8 cellular contexts compared by ENCODE assay signal in genomic region chr3:136250226-136250861, GRCh38. TPM values are rescaled to one million over a fixed set of nuclear protein-coding genes. Genes with fewer than 3 reads are reported as not detected.
DNase-seq lines count a peak whose midpoint lies in the region; ATAC-seq and TF ChIP-seq lines count a peak whose summit lies in the region.

TSS of gene PCCB (plus strand) at chr3:136250340. CDS start at chr3:136250376, 36 bp downstream.

- H3K4me3 ChIP-seq in endocrine pancreas (ENCODE audit: control insufficient read depth, insufficient read depth, low read length) = peak within 1 kb of the TSS; percentile 54

- no peaks in the 10 kb centered on the region for H3K9me3 Mint-ChIP-seq in Calu3 (ENCODE audit: low read depth, unreplicated experiment)
- H3K9me3 Mint-ChIP-seq in activated CD8-positive, alpha-beta memory T cell treated with anti-CD3 and anti-CD28 coated beads, Interleukin-2, amount 10 ng/mL, durations not matched to agents 7 days and 5 days (ENCODE audit: low read depth) = no peaks in the 10 kb centered on the region

- H3K9ac ChIP-seq in endocrine pancreas (ENCODE audit: control insufficient read depth, insufficient read depth, low read length) = peak within 1 kb of the TSS; percentile 6

- no peaks in the 10 kb centered on the region for H3K27me3 Mint-ChIP-seq in Calu3 (ENCODE audit: unreplicated experiment)
- no peaks in the 10 kb centered on the region for H3K27me3 Mint-ChIP-seq in activated CD8-positive, alpha-beta memory T cell treated with anti-CD3 and anti-CD28 coated beads, Interleukin-2, amount 10 ng/mL, durations not matched to agents 7 days and 5 days

- no peaks in the 10 kb centered on the region for H3K4me1 ChIP-seq in endocrine pancreas (ENCODE audit: control insufficient read depth, insufficient read depth, low read length)

- no peaks in the 10 kb centered on the region for H3K9me3 ChIP-seq in endocrine pancreas (ENCODE audit: control insufficient read depth, low read length)

- peak; percentile 98 for ATAC-seq in GM21381 (IDR thresholded peaks at IDR 0.05; ENCODE audit: unreplicated experiment)
- peak; percentile 99 for ATAC-seq in activated CD8-positive, alpha-beta memory T cell treated with anti-CD3 and anti-CD28 coated beads, Interleukin-2, amount 10 ng/mL, durations not matched to agents 7 days and 5 days

- no peaks in the 10 kb centered on the region for H3K27me3 ChIP-seq in endocrine pancreas (ENCODE audit: control insufficient read depth, insufficient read depth, low read length)

- peaks cover 26% of the 10 kb centered on the region for H3K4me1 Mint-ChIP-seq in Calu3 (ENCODE audit: low read depth, unreplicated experiment)
- peaks cover 19% of the 10 kb centered on the region for H3K4me1 Mint-ChIP-seq in activated CD8-positive, alpha-beta memory T cell treated with anti-CD3 and anti-CD28 coated beads, Interleukin-2, amount 10 ng/mL, durations not matched to agents 7 days and 5 days

- peaks cover 18% of the 10 kb centered on the region for H3K36me3 Mint-ChIP-seq in Calu3 (ENCODE audit: insufficient read depth, unreplicated experiment)
- H3K36me3 Mint-ChIP-seq in activated CD8-positive, alpha-beta memory T cell treated with anti-CD3 and anti-CD28 coated beads, Interleukin-2, amount 10 ng/mL, durations not matched to agents 7 days and 5 days = no peaks in the 10 kb centered on the region

- intact Hi-C loops in Calu3 (cut with micrococcal nuclease; ENCODE audit: unreplicated experiment) = loop anchor here (1.0 to 5.0 kb wide), 3 partner anchors 54 to 172 kb away; partner anchors contain the start of gene MSL2

- H3K4me3 Mint-ChIP-seq in Calu3 (ENCODE audit: low read depth, unreplicated experiment) = peak within 1 kb of the TSS; percentile 89
- peak within 1 kb of the TSS; percentile 82 for H3K4me3 Mint-ChIP-seq in activated CD8-positive, alpha-beta memory T cell treated with anti-CD3 and anti-CD28 coated beads, Interleukin-2, amount 10 ng/mL, durations not matched to agents 7 days and 5 days

- DNase-seq in Calu3 (peak; percentile 99), HUDEP-2 (lab: John Stamatoyannopoulos, UW; ENCODE audit: unreplicated experiment in 76 of 76) (peak; percentile 63 to 99 (median 90)), NOMO-1 treated with dmso at 0.1 percent for 144 hours (lab: John Stamatoyannopoulos, UW; ENCODE audit: unreplicated experiment) (peak; percentile 96), mesenteric fat pad (ENCODE audit: low spot score) (peak; percentile 97)
- peak; percentile 95 for DNase-seq in activated CD8-positive, alpha-beta memory T cell treated with anti-CD3 and anti-CD28 coated beads, Interleukin-2, amount 10 ng/mL, durations not matched to agents 7 days and 5 days
- DNase-seq in stimulated activated CD8-positive, alpha-beta memory T cell treated with anti-CD3 and anti-CD28 coated beads, Interleukin-15, amount 100 ng/mL, for 24 hours (ENCODE audit: low read depth) = peak; percentile 73

- H3K36me3 ChIP-seq in endocrine pancreas (ENCODE audit: control insufficient read depth, insufficient read depth, low read length) = no peaks in the 10 kb centered on the region

- CTCF ChIA-PET in Calu3 (lab: Charles Lee) = interaction anchor here (1.0 to 1.5 kb wide), 3 partner anchors 57 to 502 kb away, joined by 3 to 6 read pairs (median 4); partner anchors contain the start of gene STAG1
- CTCF ChIA-PET in activated CD8-positive, alpha-beta memory T cell treated with anti-CD3 and anti-CD28 coated beads, Interleukin-2, amount 10 ng/mL, durations not matched to agents 7 days and 5 days (lab: Charles Lee) = interaction anchor here (0.8 to 2.8 kb wide), 8 partner anchors 15 to 764 kb away, joined by 3 to 7 read pairs (median 4); partner anchors contain the start of gene MSL2

- no TSS peak for BruUV-seq in Calu3 (replicated peaks; lab: Mats Ljungman, UMichigan)

- peak within 1 kb of the TSS; percentile 96 for H3K27ac Mint-ChIP-seq in Calu3 (ENCODE audit: unreplicated experiment)
- H3K27ac Mint-ChIP-seq in activated CD8-positive, alpha-beta memory T cell treated with anti-CD3 and anti-CD28 coated beads, Interleukin-2, amount 10 ng/mL, durations not matched to agents 7 days and 5 days = peak within 1 kb of the TSS; percentile 89

- TF ChIP-seq CTCF in Calu3 (IDR thresholded peaks at IDR 0.05; ENCODE audit: unreplicated experiment) = peak; percentile 94

RNA-seq across cellular contexts. Expression of gene PCCB, which starts in this region (rescaled TPM):
- total RNA-seq in Calu3 (2022) (52.3 and 63.5 TPM in 2 replicates), mesenteric fat pad (28.5 TPM)
- total RNA-seq in activated CD8-positive, alpha-beta memory T cell treated with anti-CD3 and anti-CD28 coated beads, Interleukin-2, amount 10 ng/mL, durations not matched to agents 7 days and 5 days = 10 to 100 TPM; 34.5 to 39.2 TPM

Comparison
In these comparisons a context has a peak if more than half of its experiments do, and no peak if none do; other contexts are left out.
1. Peak in every context shown above with its lines: DNase-seq, ATAC-seq and H3K4me3 ChIP-seq.